11 cellular contexts compared by ENCODE assay signal in genomic region chr2:220277445-220277960, GRCh38.
DNase-seq lines count a peak whose midpoint lies in the region; ATAC-seq and TF ChIP-seq lines count a peak whose summit lies in the region.
"Had no signal": no experiment of that assay in that cellular context is flagged by ENCODE, and none has a peak within 500 bp of the region (broad histone marks: within the 10 kb centered on the region; RNA-seq: fewer than 3 reads in every experiment).

No MANE protein-coding gene starts in this region.

- TF ChIP-seq CTCF in HCT116 (IDR thresholded peaks at IDR 0.05 in 2 of 3, conservative IDR thresholded peaks at IDR 0.05 in 1 of 3; ENCODE audit: borderline replicate concordance in 1 of 3, insufficient read depth in 1 of 3, low read depth in 2 of 3, low read length in 2 of 3) (no peak), astrocyte of the cerebellum (IDR thresholded peaks at IDR 0.05; ENCODE audit: low read depth, low read length, missing control alignments) (no peak), smooth muscle cell (IDR thresholded peaks at IDR 0.05; ENCODE audit: borderline replicate concordance, insufficient read depth, poor library complexity, severe bottlenecking) (no peak), MM.1S (IDR thresholded peaks at IDR 0.05; ENCODE audit: low read length) (no peak)

- H3K9ac ChIP-seq in HCT116 (ENCODE audit: low read length): no peak overlapping the region
- H3K9ac ChIP-seq in smooth muscle cell (ENCODE audit: low read depth): no peak overlapping the region
- no peak overlapping the region for H3K9ac ChIP-seq in MM.1S (ENCODE audit: low read length)

- no peaks in the 10 kb centered on the region for H3K9me2 ChIP-seq in HCT116 (ENCODE audit: insufficient read depth)
- no peaks in the 10 kb centered on the region for H3K9me2 ChIP-seq in MM.1S (replicated peaks; ENCODE audit: insufficient read depth, low read length)

- H2AFZ ChIP-seq in HCT116 (ENCODE audit: low read depth, low read length, poor library complexity, severe bottlenecking) (no peak overlapping the region), smooth muscle cell (ENCODE audit: low read depth) (peak overlapping the region; percentile 30), MM.1S (ENCODE audit: low read length) (no peak overlapping the region)

- H3K36me3 ChIP-seq in HCT116 (ENCODE audit: control insufficient read depth in 1 of 2, insufficient read depth in 2 of 2, low read length in 2 of 2): no peaks in the 10 kb centered on the region
- H3K36me3 ChIP-seq in smooth muscle cell (ENCODE audit: low read depth): no peaks in the 10 kb centered on the region
- no peaks in the 10 kb centered on the region for H3K36me3 ChIP-seq in MM.1S (replicated peaks; ENCODE audit: insufficient read depth, low read length)

- no peaks in the 10 kb centered on the region for H3K36me3 Mint-ChIP-seq in natural killer cell treated with Interleukin-12 subunit alpha and Interleukin-12 subunit beta and Interleukin-15 and Interleukin-18, amount 100 ng/mL, for 72 hours

- TF ChIP-seq RAD21 in HCT116 (IDR thresholded peaks at IDR 0.05; ENCODE audit: low read depth): no peak

- in situ Hi-C loops in astrocyte of the cerebellum (cut with HindIII; ENCODE audit: low sequenced_read_pairs): no loop called here

- RAD21 ChIA-PET in HCT116 (lab: Charles Lee; ENCODE audit: low non-redundant PET in 1 of 2, low total read pairs in 2 of 2, uncharacterized antibody in 2 of 2, unreplicated experiment in 2 of 2): no interaction called here

- peaks cover 0 to 52% of the 10 kb centered on the region in 2 experiments; a peak in 3 of 4 replicates for H3K4me1 ChIP-seq in HCT116 (ENCODE audit: control insufficient read depth in 1 of 2, insufficient read depth in 2 of 2, low read length in 2 of 2)
- H3K4me1 ChIP-seq in smooth muscle cell (ENCODE audit: low read depth): peaks cover 15% of the 10 kb centered on the region
- H3K4me1 ChIP-seq in MM.1S (ENCODE audit: low read length): no peaks in the 10 kb centered on the region

- no peaks in the 10 kb centered on the region for H3K27me3 Mint-ChIP-seq in natural killer cell treated with Interleukin-12 subunit alpha and Interleukin-12 subunit beta and Interleukin-15 and Interleukin-18, amount 100 ng/mL, for 72 hours
- H3K27me3 Mint-ChIP-seq: activated T-cell treated with anti-CD3 and anti-CD28 coated beads, Interleukin-2, amount 50 U/mL, for 24 hours had no signal

- peaks cover 6% of the 10 kb centered on the region for H3F3A ChIP-seq in smooth muscle cell (ENCODE audit: low read depth)
- no peaks in the 10 kb centered on the region for H3F3A ChIP-seq in MM.1S (ENCODE audit: insufficient read depth, low read length)

- H3K4me3 ChIP-seq in HCT116 (replicated peaks in 1 of 2; ENCODE audit: low read depth in 1 of 2, low read length in 2 of 2): no peak overlapping the region
- no peak overlapping the region for H3K4me3 ChIP-seq in astrocyte of the cerebellum (ENCODE audit: low read depth, low read length)
- H3K4me3 ChIP-seq in smooth muscle cell: no peak overlapping the region
- no peak overlapping the region for H3K4me3 ChIP-seq in MM.1S (ENCODE audit: low read length)
- H3K4me3 ChIP-seq: mucosa of descending colon had no signal

- no peaks in the 10 kb centered on the region for H3K4me1 Mint-ChIP-seq in natural killer cell treated with Interleukin-12 subunit alpha and Interleukin-12 subunit beta and Interleukin-15 and Interleukin-18, amount 100 ng/mL, for 72 hours (ENCODE audit: low read depth in 2 of 2)

- no peak for TF ChIP-seq POLR2A in HCT116 (IDR thresholded peaks at IDR 0.05; ENCODE audit: borderline replicate concordance, extremely low read depth, insufficient read depth, insufficient read length)

- no peaks in the 10 kb centered on the region for H3K79me2 ChIP-seq in HCT116 (ENCODE audit: insufficient read depth, low read length)
- no peaks in the 10 kb centered on the region for H3K79me2 ChIP-seq in smooth muscle cell (ENCODE audit: low read depth)
- no peaks in the 10 kb centered on the region for H3K79me2 ChIP-seq in MM.1S (ENCODE audit: low read length)

- no peak for DNase-seq in HCT116 (ENCODE audit: low read depth, low spot score)
- peak; percentile 75 for DNase-seq in astrocyte of the cerebellum (ENCODE audit: low read depth)
- peak; percentile 59 for DNase-seq in left cardiac atrium
- no peak for DNase-seq in smooth muscle cell (lab: John Stamatoyannopoulos, UW; ENCODE audit: unreplicated experiment)
- no peak for DNase-seq in natural killer cell treated with Interleukin-12 subunit alpha and Interleukin-12 subunit beta and Interleukin-15 and Interleukin-18, amount 100 ng/mL, for 72 hours (ENCODE audit: low spot score)
- DNase-seq in NCI-H748 (lab: John Stamatoyannopoulos, UW; ENCODE audit: unreplicated experiment): no peak
- no peak for DNase-seq in NCI-H2227 treated with DMSO at 0.1 percent for 48 hours (lab: John Stamatoyannopoulos, UW)
- no peak for DNase-seq in MM.1S
- DNase-seq: activated T-cell treated with anti-CD3 and anti-CD28 coated beads, Interleukin-2, amount 50 U/mL, for 24 hours; mucosa of descending colon; T-helper 1 cell had no signal

- H3K4me3 Mint-ChIP-seq in natural killer cell treated with Interleukin-12 subunit alpha and Interleukin-12 subunit beta and Interleukin-15 and Interleukin-18, amount 100 ng/mL, for 72 hours: no peak overlapping the region
- H3K4me3 Mint-ChIP-seq: activated T-cell treated with anti-CD3 and anti-CD28 coated beads, Interleukin-2, amount 50 U/mL, for 24 hours had no signal

- no TSS peak for BruUV-seq in HCT116 (replicated peaks; lab: Mats Ljungman, UMichigan)

- intact Hi-C loops in HCT116 (cut with micrococcal nuclease) (no loop called here), left cardiac atrium (cut with DNase I) (no loop called here)

- 82% methylated on average over 3 of the region's 3 CpGs for WGBS in smooth muscle cell (ENCODE audit: low lambda C conversion rate)

- H3K27ac Mint-ChIP-seq in natural killer cell treated with Interleukin-12 subunit alpha and Interleukin-12 subunit beta and Interleukin-15 and Interleukin-18, amount 100 ng/mL, for 72 hours: no peak overlapping the region
- H3K27ac Mint-ChIP-seq: activated T-cell treated with anti-CD3 and anti-CD28 coated beads, Interleukin-2, amount 50 U/mL, for 24 hours had no signal

- POLR2A ChIA-PET in HCT116 (lab: Charles Lee): no interaction called here

- no peaks in the 10 kb centered on the region for H4K20me1 ChIP-seq in HCT116 (ENCODE audit: insufficient read depth)
- no peaks in the 10 kb centered on the region for H4K20me1 ChIP-seq in smooth muscle cell (ENCODE audit: low read depth)
- H4K20me1 ChIP-seq in MM.1S (ENCODE audit: insufficient read depth, low read length): no peaks in the 10 kb centered on the region

- H3K27ac ChIP-seq in HCT116 (ENCODE audit: low read depth, low read length) (no peak overlapping the region), smooth muscle cell (ENCODE audit: low read depth) (peak overlapping the region; percentile 65), MM.1S (ENCODE audit: low read length) (no peak overlapping the region)

- H3K9me3 ChIP-seq in HCT116 (ENCODE audit: control insufficient read depth in 1 of 2, insufficient read depth in 1 of 2, low read depth in 1 of 2, low read length in 2 of 2): no peaks in the 10 kb centered on the region
- no peaks in the 10 kb centered on the region for H3K9me3 ChIP-seq in smooth muscle cell (replicated peaks; ENCODE audit: low read depth)
- no peaks in the 10 kb centered on the region for H3K9me3 ChIP-seq in MM.1S (replicated peaks; ENCODE audit: insufficient read depth, low read length)
- H3K9me3 ChIP-seq: mucosa of descending colon had no signal

- peaks cover 4% of the 10 kb centered on the region for H3K9me3 Mint-ChIP-seq in natural killer cell treated with Interleukin-12 subunit alpha and Interleukin-12 subunit beta and Interleukin-15 and Interleukin-18, amount 100 ng/mL, for 72 hours
- H3K9me3 Mint-ChIP-seq: activated T-cell treated with anti-CD3 and anti-CD28 coated beads, Interleukin-2, amount 50 U/mL, for 24 hours had no signal

- H3K4me2 ChIP-seq in HCT116 (ENCODE audit: low read length) (no peak overlapping the region; the same call in 1 of the 2 replicates), smooth muscle cell (peak overlapping the region; percentile 11), MM.1S (ENCODE audit: low read depth, low read length) (no peak overlapping the region)

- H3K27me3 ChIP-seq in HCT116 (ENCODE audit: insufficient read depth, low read length) (no peaks in the 10 kb centered on the region), smooth muscle cell (ENCODE audit: low read depth) (no peaks in the 10 kb centered on the region), MM.1S (replicated peaks; ENCODE audit: insufficient read depth, low read length) (no peaks in the 10 kb centered on the region)

- ATAC-seq in HCT116 (no peak), left cardiac atrium (peak; percentile 85 to 87)
- ATAC-seq in natural killer cell treated with Interleukin-12 subunit alpha and Interleukin-12 subunit beta and Interleukin-15 and Interleukin-18, amount 100 ng/mL, for 72 hours: no peak
- ATAC-seq: mucosa of descending colon had no signal

- CTCF ChIA-PET in HCT116 (lab: Charles Lee): no interaction called here

TF ChIP-seq in HCT116, 20 proteins besides CTCF, POLR2A, EP300 and RAD21 (continues in another document):
- TF ChIP-seq ELF1 (IDR thresholded peaks at IDR 0.05; ENCODE audit: borderline replicate concordance, low read depth): no peak
- TF ChIP-seq JUND (IDR thresholded peaks at IDR 0.05): 0 out of 2 replicates have a peak, but pooled peaks have one; percentile 24
- peak; percentile 30; the same call in 1 of the 2 replicates for TF ChIP-seq CEBPB (IDR thresholded peaks at IDR 0.05; ENCODE audit: low read depth)
- 0 out of 2 replicates have a peak, but pooled peaks have one; percentile 25 for TF ChIP-seq SP1 (IDR thresholded peaks at IDR 0.05; ENCODE audit: low read depth)
- TF ChIP-seq ZFX (IDR thresholded peaks at IDR 0.05): no peak
- TF ChIP-seq CBX3 (IDR thresholded peaks at IDR 0.05; ENCODE audit: low read depth): no peak
- no peak for TF ChIP-seq EZH2 (IDR thresholded peaks at IDR 0.05)
- peak; percentile 33; the same call in 1 of the 2 replicates for TF ChIP-seq FOSL1 (IDR thresholded peaks at IDR 0.05; ENCODE audit: low read depth)
- no peak for TF ChIP-seq SRF (IDR thresholded peaks at IDR 0.05; ENCODE audit: low read depth)
- TF ChIP-seq MAX (IDR thresholded peaks at IDR 0.05): no peak

Comparison
In these comparisons a context has a peak if more than half of its experiments do, and no peak if none do; other contexts are left out.
1. ATAC-seq: peak in left cardiac atrium (2 of 2); none in HCT116 (single experiment) and natural killer cell treated with Interleukin-12 subunit alpha and Interleukin-12 subunit beta and Interleukin-15 and Interleukin-18, amount 100 ng/mL, for 72 hours (0 of 2).
2. DNase-seq: peak in astrocyte of the cerebellum (single experiment) and left cardiac atrium (single experiment); none in HCT116 (single experiment), smooth muscle cell (single experiment), natural killer cell treated with Interleukin-12 subunit alpha and Interleukin-12 subunit beta and Interleukin-15 and Interleukin-18, amount 100 ng/mL, for 72 hours (single experiment), NCI-H748 (single experiment), NCI-H2227 treated with DMSO at 0.1 percent for 48 hours (single experiment) and MM.1S (single experiment).